Comparison of ENCODE assay signal across 23 cellular contexts in genomic region chrX:66622209-66622608, GRCh38. TPM values are rescaled to one million over a fixed set of nuclear protein-coding genes. Genes with fewer than 3 reads are reported as not detected.
DNase-seq lines count a peak whose midpoint lies in the region; ATAC-seq and TF ChIP-seq lines count a peak whose summit lies in the region.
"Had no signal": no experiment of that assay in that cellular context is flagged by ENCODE, and none has a peak within 500 bp of the region (broad histone marks: within the 10 kb centered on the region; RNA-seq: fewer than 3 reads in every experiment).

No MANE protein-coding gene starts in this region.

- H3K27ac Mint-ChIP-seq in endothelial cell (ENCODE audit: unreplicated experiment) (peak overlapping the region; percentile 22), osteocyte (ENCODE audit: unreplicated experiment) (no peak overlapping the region)
- H3K27ac Mint-ChIP-seq: B cell, CD14-positive monocyte had no signal

- H3K9me3 Mint-ChIP-seq in endothelial cell (ENCODE audit: unreplicated experiment) (no peaks in the 10 kb centered on the region), osteocyte (ENCODE audit: unreplicated experiment) (peaks cover 42% of the 10 kb centered on the region)

- H3K36me3 Mint-ChIP-seq in endothelial cell (ENCODE audit: low read depth, unreplicated experiment) (peaks cover 7% of the 10 kb centered on the region), osteocyte (ENCODE audit: unreplicated experiment) (no peaks in the 10 kb centered on the region)
- H3K36me3 Mint-ChIP-seq: CD14-positive monocyte had no signal

- H3K4me1 Mint-ChIP-seq in endothelial cell (ENCODE audit: unreplicated experiment) (peaks cover 3% of the 10 kb centered on the region), osteocyte (ENCODE audit: unreplicated experiment) (no peaks in the 10 kb centered on the region)
- H3K4me1 Mint-ChIP-seq: B cell, CD14-positive monocyte had no signal

- no peak for TF ChIP-seq CTCF in AG10803 (conservative IDR thresholded peaks at IDR 0.05; ENCODE audit: low read length)
- no peak for TF ChIP-seq CTCF in endothelial cell (IDR thresholded peaks at IDR 0.05; ENCODE audit: unreplicated experiment)
- TF ChIP-seq CTCF in osteocyte (IDR thresholded peaks at IDR 0.05): no peak

- H3K4me3 Mint-ChIP-seq in endothelial cell (ENCODE audit: unreplicated experiment) (no peak overlapping the region), osteocyte (ENCODE audit: unreplicated experiment) (no peak overlapping the region)
- H3K4me3 Mint-ChIP-seq: B cell, CD14-positive monocyte had no signal

- DNase-seq in AG10803 (ENCODE audit: low read depth) (peak; percentile 60), HCEC 1CT (peak; percentile 61), endothelial cell (ENCODE audit: low spot score) (no peak), iris pigment epithelial cell (ENCODE audit: low read depth) (peak; percentile 44), osteocyte (ENCODE audit: extremely low spot score, unreplicated experiment) (no peak), NCI-H1105 treated with DMSO at 0.1 percent for 48 hours (lab: John Stamatoyannopoulos, UW) (no peak), NCI-H1417 treated with DMSO at 0.1 percent for 48 hours (lab: John Stamatoyannopoulos, UW) (no peak)
- DNase-seq: 8988T, MM.1S, NCI-H1048, NCI-H146, NCI-H2029, NCI-H2227 treated with DMSO at 0.1 percent for 48 hours, NCI-H510A treated with DMSO at 0.1 percent for 48 hours, NCI-H748 treated with DMSO at 0.1 percent for 48 hours, PC-9, RPMI8226, SHP77 had no signal

- no peak for ATAC-seq in GM19023 (IDR thresholded peaks at IDR 0.05; ENCODE audit: unreplicated experiment)
- ATAC-seq: GM12878, K562 had no signal

- H3K4me3 ChIP-seq in AG10803 (ENCODE audit: low read length): no peak overlapping the region
- H3K4me3 ChIP-seq: GM12878, K562, PC-9 had no signal

- H3K27me3 Mint-ChIP-seq in endothelial cell (ENCODE audit: unreplicated experiment) (no peaks in the 10 kb centered on the region), osteocyte (ENCODE audit: unreplicated experiment) (no peaks in the 10 kb centered on the region)
- H3K27me3 Mint-ChIP-seq: B cell had no signal

RNA-seq across cellular contexts. Expression of gene EDA2R, which starts 16.7 kb away (rescaled TPM):
- total RNA-seq in endothelial cell (ENCODE audit: unreplicated experiment) (13.0 TPM), osteocyte (2.3 and 2.4 TPM in 2 replicates)
- total RNA-seq: PC-9 had no signal

Comparison
In these comparisons a context has a peak if more than half of its experiments do, and no peak if none do; other contexts are left out.
1. DNase-seq: peak in AG10803 (single experiment), HCEC 1CT (single experiment) and iris pigment epithelial cell (single experiment); none in endothelial cell (single experiment), osteocyte (single experiment), NCI-H1105 treated with DMSO at 0.1 percent for 48 hours (single experiment) and NCI-H1417 treated with DMSO at 0.1 percent for 48 hours (single experiment).